17 cellular contexts compared by ENCODE assay signal in genomic region chr3:111173906-111174305, GRCh38.
DNase-seq lines count a peak whose midpoint lies in the region; ATAC-seq, FAIRE-seq and TF ChIP-seq lines count a peak whose summit lies in the region.
"Had no signal": no experiment of that assay in that cellular context is flagged by ENCODE, and none has a peak within 500 bp of the region (broad histone marks: within the 10 kb centered on the region; RNA-seq: fewer than 3 reads in every experiment).

No MANE protein-coding gene starts in this region.

- H3K9me2 ChIP-seq in GM23338 (ENCODE audit: insufficient read depth), result no peaks in the 10 kb centered on the region

- H3K9me3 Mint-ChIP-seq in GM23338, result no peaks in the 10 kb centered on the region
- no peaks in the 10 kb centered on the region for H3K9me3 Mint-ChIP-seq in endodermal cell
- H3K9me3 Mint-ChIP-seq in T-helper 2 cell treated with Interferon-gamma antibody and Interleukin-4, amounts not matched to agents 5 μg/mL and 100 μg/mL, for 36 hours, result no peaks in the 10 kb centered on the region

- intact Hi-C loops in lower lobe of right lung (cut with DNase I), result no loop called here

- 0 out of 2 replicates have a peak overlapping the region, but pooled peaks have one; percentile 5 for H3K27ac Mint-ChIP-seq in GM23338
- no peak overlapping the region for H3K27ac Mint-ChIP-seq in endodermal cell
- no peak overlapping the region for H3K27ac Mint-ChIP-seq in T-helper 2 cell treated with Interferon-gamma antibody and Interleukin-4, amounts not matched to agents 5 μg/mL and 100 μg/mL, for 36 hours

- TF ChIP-seq CTCF in A549 (IDR thresholded peaks at IDR 0.05) (no peak), GM23338 (conservative IDR thresholded peaks at IDR 0.05; ENCODE audit: low read depth in 2 of 2) (no peak), endodermal cell (conservative IDR thresholded peaks at IDR 0.05) (no peak), lower lobe of right lung (IDR thresholded peaks at IDR 0.05) (no peak)

- H3K4me3 Mint-ChIP-seq in GM23338, result no peak overlapping the region
- no peak overlapping the region for H3K4me3 Mint-ChIP-seq in endodermal cell
- H3K4me3 Mint-ChIP-seq in T-helper 2 cell treated with Interferon-gamma antibody and Interleukin-4, amounts not matched to agents 5 μg/mL and 100 μg/mL, for 36 hours, result no peak overlapping the region
- H3K4me3 Mint-ChIP-seq: CD4-positive, alpha-beta memory T cell had no signal

- no peaks in the 10 kb centered on the region for H3F3A ChIP-seq in GM23338 (replicated peaks; ENCODE audit: low read depth)

- H3K36me3 Mint-ChIP-seq in GM23338 (ENCODE audit: low read depth) (peaks cover 26% of the 10 kb centered on the region), endodermal cell (ENCODE audit: low read depth) (peaks cover 7% of the 10 kb centered on the region)
- H3K36me3 Mint-ChIP-seq in T-helper 2 cell treated with Interferon-gamma antibody and Interleukin-4, amounts not matched to agents 5 μg/mL and 100 μg/mL, for 36 hours (ENCODE audit: low read depth), result no peaks in the 10 kb centered on the region

- no peaks in the 10 kb centered on the region for H4K20me1 ChIP-seq in GM23338 (replicated peaks; ENCODE audit: insufficient read depth)

- POLR2A ChIA-PET in A549 (lab: Yijun Ruan, JAX), result no interaction called here

- DNase-seq in A549 (ENCODE audit: low read depth in 1 of 2, low spot score in 1 of 2) (no peak), GM23338 (ENCODE audit: low spot score) (no peak), NCI-H69 (lab: John Stamatoyannopoulos, UW) (peak; percentile 33), endodermal cell (no peak), lower lobe of right lung (no peak)
- no peak for DNase-seq in T-helper 2 cell treated with Interferon-gamma antibody and Interleukin-4, amounts not matched to agents 5 μg/mL and 100 μg/mL, for 36 hours (ENCODE audit: low spot score)
- DNase-seq in central memory CD4-positive, alpha-beta T cell, result no peak
- DNase-seq: 8988T; C1 segment of cervical spinal cord; CD4-positive, alpha-beta memory T cell; DMS153; EL; GDM1; GOT3 had no signal

- no peak for TF ChIP-seq RAD21 in A549 (conservative IDR thresholded peaks at IDR 0.05 in 1 of 2, IDR thresholded peaks at IDR 0.05 in 1 of 2)

- H3K27me3 Mint-ChIP-seq in GM23338 (ENCODE audit: insufficient read depth, low read depth, poor library complexity), result peaks cover 2% of the 10 kb centered on the region
- H3K27me3 Mint-ChIP-seq in endodermal cell (ENCODE audit: insufficient read depth), result no peaks in the 10 kb centered on the region
- H3K27me3 Mint-ChIP-seq in T-helper 2 cell treated with Interferon-gamma antibody and Interleukin-4, amounts not matched to agents 5 μg/mL and 100 μg/mL, for 36 hours (ENCODE audit: low read depth), result peaks cover 10% of the 10 kb centered on the region
- H3K27me3 Mint-ChIP-seq: CD4-positive, alpha-beta memory T cell had no signal

- CTCF ChIA-PET in A549 (lab: Yijun Ruan, JAX), result no interaction called here

- no peak overlapping the region for H2AFZ ChIP-seq in GM23338

- H3K27me3 ChIP-seq in GM23338 (ENCODE audit: insufficient read depth) (no peaks in the 10 kb centered on the region), endodermal cell (ENCODE audit: control insufficient read depth, insufficient read depth, low read length, poor library complexity, severe bottlenecking) (no peaks in the 10 kb centered on the region), lower lobe of right lung (ENCODE audit: low read depth) (no peaks in the 10 kb centered on the region)

- TF ChIP-seq EP300 in A549 (IDR thresholded peaks at IDR 0.05), result no peak

- TF ChIP-seq POLR2A in A549 (IDR thresholded peaks at IDR 0.05; ENCODE audit: low read length), result no peak

- no peaks in the 10 kb centered on the region for H3K36me3 ChIP-seq in GM23338 (ENCODE audit: insufficient read depth)
- H3K36me3 ChIP-seq in endodermal cell (ENCODE audit: control insufficient read depth, insufficient read depth, low read length), result no peaks in the 10 kb centered on the region
- peaks cover 7% of the 10 kb centered on the region for H3K36me3 ChIP-seq in lower lobe of right lung

- H3K9me3 ChIP-seq in A549, result peaks cover 8% of the 10 kb centered on the region; the same call in 1 of the 3 replicates
- peaks cover 11% of the 10 kb centered on the region for H3K9me3 ChIP-seq in endodermal cell (ENCODE audit: control insufficient read depth, low read length)
- H3K9me3 ChIP-seq in lower lobe of right lung, result no peaks in the 10 kb centered on the region

- H3K4me1 Mint-ChIP-seq in GM23338, result peaks cover 18% of the 10 kb centered on the region
- peaks cover 7% of the 10 kb centered on the region for H3K4me1 Mint-ChIP-seq in endodermal cell
- H3K4me1 Mint-ChIP-seq in T-helper 2 cell treated with Interferon-gamma antibody and Interleukin-4, amounts not matched to agents 5 μg/mL and 100 μg/mL, for 36 hours (ENCODE audit: low read depth), result no peaks in the 10 kb centered on the region
- H3K4me1 Mint-ChIP-seq: CD4-positive, alpha-beta memory T cell had no signal

- H3K4me2 ChIP-seq in A549 (no peak overlapping the region), GM23338 (no peak overlapping the region)

- peak; percentile 70 for FAIRE-seq in A549 (lab: Jason Lieb, UNC)
- FAIRE-seq: GM12878, GM19239 had no signal

- WGBS in A549 (ENCODE audit: missing lambda C conversion rate), result 96% methylated on average over 1 of the region's 1 CpG
- 88 to 97% methylated on average over 1 of the region's 1 CpG for WGBS in endodermal cell (ENCODE audit: insufficient coverage in 1 of 2, insufficient read length in 1 of 2), 2 experiments

- H3K27ac ChIP-seq in A549 (no peak overlapping the region), GM23338 (ENCODE audit: low read depth) (no peak overlapping the region), endodermal cell (ENCODE audit: low read depth, low read length) (peak overlapping the region; percentile 47), lower lobe of right lung (no peak overlapping the region)

- H3K4me1 ChIP-seq in A549 (no peaks in the 10 kb centered on the region), GM23338 (ENCODE audit: insufficient read depth) (no peaks in the 10 kb centered on the region), endodermal cell (ENCODE audit: control insufficient read depth, insufficient read depth, low read length) (no peaks in the 10 kb centered on the region), lower lobe of right lung (no peaks in the 10 kb centered on the region)

- H3K4me3 ChIP-seq in A549 (no peak overlapping the region), GM23338 (no peak overlapping the region), endodermal cell (ENCODE audit: low read length) (no peak overlapping the region), lower lobe of right lung (no peak overlapping the region)
- H3K4me3 ChIP-seq: GM12878 had no signal

- no peaks in the 10 kb centered on the region for H3K79me2 ChIP-seq in GM23338 (replicated peaks; ENCODE audit: insufficient read depth)

- ATAC-seq in A549 (no peak), GM23338 (no peak), lower lobe of right lung (no peak)
- ATAC-seq: GM12878, HCT116 had no signal

- H3K9ac ChIP-seq in endodermal cell (ENCODE audit: extremely low read depth, low read length, poor library complexity, severe bottlenecking), result no peak overlapping the region

TF ChIP-seq in A549, 52 proteins besides CTCF, POLR2A, EP300 and RAD21 (continues in another document):
- TF ChIP-seq, protein P1, sequence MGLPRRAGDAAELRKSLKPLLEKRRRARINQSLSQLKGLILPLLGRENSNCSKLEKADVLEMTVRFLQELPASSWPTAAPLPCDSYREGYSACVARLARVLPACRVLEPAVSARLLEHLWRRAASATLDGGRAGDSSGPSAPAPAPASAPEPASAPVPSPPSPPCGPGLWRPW (IDR thresholded peaks at IDR 0.05), result no peak
- no peak for TF ChIP-seq ELK1 (IDR thresholded peaks at IDR 0.05; ENCODE audit: low read depth, low read length)
- no peak for TF ChIP-seq ZSCAN20 (CRISPR knock-in tag; IDR thresholded peaks at IDR 0.05)

TF ChIP-seq in GM23338, 12 proteins besides CTCF, POLR2A, EP300 and RAD21 (continues in another document):
- no peak for TF ChIP-seq ZNF114 (CRISPR knock-in tag; IDR thresholded peaks at IDR 0.05)
